In the genomic region with DNA sequence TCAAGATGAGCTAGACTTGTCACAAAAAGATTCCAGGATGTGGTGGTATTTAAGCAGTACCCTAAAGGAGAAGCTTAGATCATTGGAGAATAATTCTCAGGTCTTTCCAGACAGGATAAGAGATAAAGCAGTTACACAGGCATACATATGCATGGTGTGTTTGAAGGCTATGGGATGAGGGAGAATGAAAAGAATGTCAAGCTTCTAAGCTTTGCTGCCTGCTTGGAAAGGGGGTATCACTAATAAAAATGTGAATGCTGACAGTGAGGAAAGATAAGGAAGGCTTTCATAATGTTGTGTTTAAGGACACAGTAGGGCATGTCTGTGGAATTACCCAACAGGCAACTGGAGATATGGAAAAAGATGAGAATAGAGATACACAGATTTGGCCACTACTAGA, we compare ENCODE assay signal across 12 cellular contexts. TPM values are rescaled to one million over a fixed set of nuclear protein-coding genes. Genes with fewer than 3 reads are reported as not detected.
DNase-seq lines count a peak whose midpoint lies in the region; ATAC-seq and TF ChIP-seq lines count a peak whose summit lies in the region.
"Had no signal": no experiment of that assay in that cellular context is flagged by ENCODE, and none has a peak within 500 bp of the region (broad histone marks: within the 10 kb centered on the region; RNA-seq: fewer than 3 reads in every experiment).

No MANE protein-coding gene starts in this region.

- H3K4me3 ChIP-seq in fibroblast of villous mesenchyme (ENCODE audit: low read depth, low read length) (no peak overlapping the region), trophoblast cell (ENCODE audit: low read depth, low read length) (no peak overlapping the region), hepatocyte (no peak overlapping the region)
- H3K4me3 ChIP-seq: GM23338, HAP-1 had no signal

- H2BK5ac ChIP-seq in trophoblast cell (ENCODE audit: low read depth, low read length, poor library complexity), result no peak overlapping the region

- H3K36me3 ChIP-seq in trophoblast cell (ENCODE audit: control insufficient read depth in 1 of 2, insufficient read depth in 2 of 2, low read length in 2 of 2) (no peaks in the 10 kb centered on the region), hepatocyte (replicated peaks; ENCODE audit: insufficient read depth, low read depth) (no peaks in the 10 kb centered on the region)

- no peaks in the 10 kb centered on the region for H4K20me1 ChIP-seq in hepatocyte (ENCODE audit: insufficient read depth, poor library complexity, severe bottlenecking)

- H3K4ac ChIP-seq in trophoblast cell (ENCODE audit: low read depth, low read length), result no peak overlapping the region

- H3K27me3 ChIP-seq in trophoblast cell (ENCODE audit: insufficient read depth, low read length), result no peaks in the 10 kb centered on the region
- no peaks in the 10 kb centered on the region for H3K27me3 ChIP-seq in hepatocyte

- H3K27ac ChIP-seq in trophoblast cell (ENCODE audit: low read depth, low read length) (no peak overlapping the region), hepatocyte (no peak overlapping the region)
- H3K27ac ChIP-seq: KMS-11 had no signal

- no peak overlapping the region for H3K9ac ChIP-seq in trophoblast cell (ENCODE audit: low read length)
- H3K9ac ChIP-seq: KMS-11 had no signal

- H2BK12ac ChIP-seq in trophoblast cell (ENCODE audit: low read length), result no peak overlapping the region

- no peak overlapping the region for H4K91ac ChIP-seq in trophoblast cell (ENCODE audit: low read depth, low read length)

- H3K18ac ChIP-seq in trophoblast cell (ENCODE audit: low read length), result no peak overlapping the region

- TF ChIP-seq CTCF in fibroblast of villous mesenchyme (IDR thresholded peaks at IDR 0.05; ENCODE audit: insufficient read depth, low read depth, low read length) (no peak), hepatocyte (IDR thresholded peaks at IDR 0.05; ENCODE audit: poor library complexity) (no peak)

- H3K4me1 ChIP-seq in trophoblast cell (ENCODE audit: control insufficient read depth in 1 of 2, insufficient read depth in 2 of 2, low read length in 2 of 2), result no peaks in the 10 kb centered on the region
- no peaks in the 10 kb centered on the region for H3K4me1 ChIP-seq in hepatocyte (ENCODE audit: insufficient read depth)
- H3K4me1 ChIP-seq: HAP-1 had no signal

- H3K23ac ChIP-seq in trophoblast cell (ENCODE audit: low read length), result no peak overlapping the region

- DNase-seq in EH (ENCODE audit: low read depth) (peak; percentile 36), amniotic epithelial cell (ENCODE audit: low read depth) (peak; percentile 95), fibroblast of villous mesenchyme (ENCODE audit: low read depth) (peak; percentile 73), trophoblast cell (peak; percentile 25 to 80), EL (no peak), left cardiac atrium (no peak), OCI-M2 (lab: John Stamatoyannopoulos, UW; ENCODE audit: unreplicated experiment) (no peak), hepatocyte (ENCODE audit: low spot score) (no peak)

- no peak overlapping the region for H2AK5ac ChIP-seq in trophoblast cell (ENCODE audit: low read length)

- no peak overlapping the region for H2BK120ac ChIP-seq in trophoblast cell (ENCODE audit: insufficient read depth, low read length, poor library complexity)

- H2AFZ ChIP-seq in trophoblast cell (ENCODE audit: insufficient read depth, low read length, poor library complexity) (no peak overlapping the region), hepatocyte (no peak overlapping the region)
- H2AFZ ChIP-seq: GM23338 had no signal

- H4K8ac ChIP-seq in trophoblast cell (ENCODE audit: low read depth, low read length), result no peak overlapping the region

- H3K79me2 ChIP-seq in trophoblast cell (ENCODE audit: control insufficient read depth, insufficient read depth, low read length, poor library complexity), result no peaks in the 10 kb centered on the region
- no peaks in the 10 kb centered on the region for H3K79me2 ChIP-seq in hepatocyte

- H3K14ac ChIP-seq in trophoblast cell (ENCODE audit: low read length), result no peak overlapping the region

- no peak for ATAC-seq in left cardiac atrium
- ATAC-seq: GM23338, Right ventricle myocardium inferior had no signal

- intact Hi-C loops in left cardiac atrium (cut with DNase I), result loop anchor here in 1 of 2 donors (5.0 kb wide), 1 partner anchor 291 kb away; a partner anchor contains a TSS

- no peaks in the 10 kb centered on the region for H3K9me3 ChIP-seq in trophoblast cell (ENCODE audit: insufficient read depth, low read depth, low read length)
- no peaks in the 10 kb centered on the region for H3K9me3 ChIP-seq in hepatocyte (ENCODE audit: low read depth)
- H3K9me3 ChIP-seq: HAP-1 had no signal

- H3K79me1 ChIP-seq in trophoblast cell (ENCODE audit: low read length), result no peaks in the 10 kb centered on the region

- H4K12ac ChIP-seq in trophoblast cell (ENCODE audit: low read depth, low read length), result no peak overlapping the region

- H3K4me2 ChIP-seq in trophoblast cell (ENCODE audit: low read length) (no peak overlapping the region), hepatocyte (no peak overlapping the region)
- H3K4me2 ChIP-seq: GM23338, KMS-11 had no signal

- no peaks in the 10 kb centered on the region for H3K9me2 ChIP-seq in hepatocyte (replicated peaks; ENCODE audit: insufficient read depth)

RNA-seq across cellular contexts. Expression of a gene that starts 28.1 kb away (rescaled TPM):
- total RNA-seq in fibroblast of villous mesenchyme (4.2 and 4.3 TPM in 2 replicates), left cardiac atrium (1 to 10 TPM; 3.9 to 5.2 TPM), hepatocyte (6.2 and 6.5 TPM in 2 replicates)
- polyA plus RNA-seq in trophoblast cell (2013), result 4.5 and 4.7 TPM in 2 replicates
- 4.7 and 5.4 TPM in 2 replicates for polyA plus RNA-seq in hepatocyte

RNA-seq across cellular contexts. Expression of a gene that starts 28.2 kb away (rescaled TPM):
- 102 and 133 TPM in 2 replicates for total RNA-seq in fibroblast of villous mesenchyme
- polyA plus RNA-seq in trophoblast cell (2013), result 77.9 and 79.8 TPM in 2 replicates
- total RNA-seq in left cardiac atrium, result 10 to 100 TPM; 18.4 to 31.2 TPM
- 92.8 and 106 TPM in 2 replicates for total RNA-seq in hepatocyte
- polyA plus RNA-seq in hepatocyte, result 83.4 and 94.9 TPM in 2 replicates

Comparison
In these comparisons a context has a peak if more than half of its experiments do, and no peak if none do; other contexts are left out.
1. DNase-seq: peak in EH (single experiment), amniotic epithelial cell (single experiment), fibroblast of villous mesenchyme (single experiment) and trophoblast cell (2 of 2); none in EL (single experiment), left cardiac atrium (single experiment), OCI-M2 (single experiment) and hepatocyte (single experiment).